9 cellular contexts compared by ENCODE assay signal in the genomic region with DNA sequence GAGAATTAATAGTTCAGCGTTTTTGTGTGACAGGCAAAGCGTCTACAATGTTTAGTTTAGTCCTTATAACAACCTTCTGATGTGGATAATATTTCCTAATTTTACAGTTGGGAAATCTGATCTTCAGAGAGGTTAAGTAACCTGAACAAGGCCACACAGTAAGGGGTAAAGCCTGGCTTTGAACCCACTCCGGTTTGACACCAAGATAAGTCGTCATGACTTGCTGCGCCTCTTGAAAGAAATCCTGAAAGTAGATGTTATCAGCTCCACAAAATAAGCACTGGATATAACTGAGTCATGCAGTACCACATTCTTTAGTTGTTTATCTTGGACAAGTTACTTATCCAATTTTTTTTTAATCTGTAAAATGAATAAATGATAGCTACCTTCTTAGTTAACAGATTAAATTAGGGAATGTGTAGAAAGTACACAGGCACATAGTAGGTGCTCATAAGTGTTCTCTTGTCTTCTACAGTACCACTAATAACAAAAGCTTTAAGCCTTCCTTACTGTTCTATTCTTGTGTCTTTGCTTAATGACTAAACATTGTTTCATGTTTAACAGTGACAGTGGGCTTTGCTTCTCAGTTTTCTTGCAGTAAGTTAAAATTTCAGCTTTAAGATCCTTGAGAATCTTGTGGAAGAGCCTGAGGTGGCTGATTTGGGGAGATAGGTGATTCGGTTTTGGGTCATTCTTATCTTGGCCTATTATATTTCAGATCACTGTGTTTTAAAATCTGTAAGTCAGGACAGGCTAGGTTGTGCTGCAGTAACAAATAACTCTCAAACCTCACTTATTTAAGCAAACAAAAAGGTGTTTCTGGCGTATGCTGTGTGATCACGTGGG. TPM values are rescaled to one million over a fixed set of nuclear protein-coding genes. Genes with fewer than 3 reads are reported as not detected.
DNase-seq lines count a peak whose midpoint lies in the region; ATAC-seq, FAIRE-seq and TF ChIP-seq lines count a peak whose summit lies in the region.
"Had no signal": no experiment of that assay in that cellular context is flagged by ENCODE, and none has a peak within 500 bp of the region (broad histone marks: within the 10 kb centered on the region; RNA-seq: fewer than 3 reads in every experiment).

No MANE protein-coding gene starts in this region.

- H3K36me3 Mint-ChIP-seq in stimulated activated naive CD8-positive, alpha-beta T cell treated with anti-CD3 and anti-CD28 coated beads, Interleukin-15, Interleukin-2, amounts not matched to agents 100 ng/mL and 50 ng/mL, for 24 hours (ENCODE audit: low read depth): peaks cover 54% of the 10 kb centered on the region
- peaks cover 52% of the 10 kb centered on the region for H3K36me3 Mint-ChIP-seq in activated naive CD8-positive, alpha-beta T cell treated with anti-CD3 and anti-CD28 coated beads, Interleukin-2, amount 50 U/mL, for 24 hours (ENCODE audit: low read depth)

- H3K79me2 ChIP-seq in keratinocyte (ENCODE audit: control insufficient read depth, insufficient read depth, low read length): peaks cover 41% of the 10 kb centered on the region

- H3K27ac Mint-ChIP-seq in stimulated activated naive CD8-positive, alpha-beta T cell treated with anti-CD3 and anti-CD28 coated beads, Interleukin-15, Interleukin-2, amounts not matched to agents 100 ng/mL and 50 ng/mL, for 24 hours: peak overlapping the region; percentile 40
- peak overlapping the region; percentile 34 for H3K27ac Mint-ChIP-seq in activated naive CD8-positive, alpha-beta T cell treated with anti-CD3 and anti-CD28 coated beads, Interleukin-2, amount 50 U/mL, for 24 hours

- H3K9me3 Mint-ChIP-seq in stimulated activated naive CD8-positive, alpha-beta T cell treated with anti-CD3 and anti-CD28 coated beads, Interleukin-15, Interleukin-2, amounts not matched to agents 100 ng/mL and 50 ng/mL, for 24 hours: peaks cover 6% of the 10 kb centered on the region
- H3K9me3 Mint-ChIP-seq in activated naive CD8-positive, alpha-beta T cell treated with anti-CD3 and anti-CD28 coated beads, Interleukin-2, amount 50 U/mL, for 24 hours: peaks cover 9% of the 10 kb centered on the region

- TF ChIP-seq CTCF in keratinocyte (optimal IDR thresholded peaks at IDR 0.05 in 1 of 3, IDR thresholded peaks at IDR 0.05 in 1 of 3, conservative IDR thresholded peaks at IDR 0.05 in 1 of 3; ENCODE audit: extremely low read depth in 1 of 3, insufficient read depth in 2 of 3, low read length in 3 of 3): no peak

- peaks cover 67% of the 10 kb centered on the region for H3K4me1 Mint-ChIP-seq in stimulated activated naive CD8-positive, alpha-beta T cell treated with anti-CD3 and anti-CD28 coated beads, Interleukin-15, Interleukin-2, amounts not matched to agents 100 ng/mL and 50 ng/mL, for 24 hours (ENCODE audit: low read depth)
- H3K4me1 Mint-ChIP-seq in activated naive CD8-positive, alpha-beta T cell treated with anti-CD3 and anti-CD28 coated beads, Interleukin-2, amount 50 U/mL, for 24 hours: peaks cover 61% of the 10 kb centered on the region

- H3K9ac ChIP-seq in keratinocyte (ENCODE audit: control insufficient read depth, extremely low read depth, insufficient read depth, low read length): peak overlapping the region; percentile 93

- peaks cover 6 to 22% of the 10 kb centered on the region in 2 experiments for H3K36me3 ChIP-seq in keratinocyte (ENCODE audit: control insufficient read depth in 2 of 2, extremely low read depth in 1 of 2, insufficient read depth in 2 of 2, low read length in 2 of 2)

- intact Hi-C loops in Right ventricle myocardium inferior (cut with DNase I): loop anchor here (5.0 to 10.0 kb wide), 2 partner anchors 147 to 309 kb away; no protein-coding TSS in a partner anchor

- H3K4me3 Mint-ChIP-seq in stimulated activated naive CD8-positive, alpha-beta T cell treated with anti-CD3 and anti-CD28 coated beads, Interleukin-15, Interleukin-2, amounts not matched to agents 100 ng/mL and 50 ng/mL, for 24 hours: peak overlapping the region; percentile 94
- H3K4me3 Mint-ChIP-seq in activated naive CD8-positive, alpha-beta T cell treated with anti-CD3 and anti-CD28 coated beads, Interleukin-2, amount 50 U/mL, for 24 hours: peak overlapping the region; percentile 51

- DNase-seq in stimulated activated naive CD8-positive, alpha-beta T cell treated with anti-CD3 and anti-CD28 coated beads, Interleukin-15, Interleukin-2, amounts not matched to agents 100 U/mL and 50 U/mL, for 24 hours: no peak
- DNase-seq in activated naive CD8-positive, alpha-beta T cell treated with anti-CD3 and anti-CD28 coated beads, Interleukin-2, amount 50 U/mL, for 24 hours: no peak
- DNase-seq in keratinocyte (ENCODE audit: low read depth, low spot score) (peak; percentile 61), cortex of kidney (lab: John Stamatoyannopoulos, UW) (no peak), Kasumi-1 (lab: John Stamatoyannopoulos, UW) (no peak), Right ventricle myocardium inferior (ENCODE audit: missing footprints) (no peak), superior temporal gyrus (ENCODE audit: extremely low spot score) (no peak)
- DNase-seq: occipital lobe had no signal

- peaks cover 2% of the 10 kb centered on the region for H3K9me3 ChIP-seq in keratinocyte (ENCODE audit: control insufficient read depth, low read depth, low read length)

- H3K27me3 Mint-ChIP-seq in stimulated activated naive CD8-positive, alpha-beta T cell treated with anti-CD3 and anti-CD28 coated beads, Interleukin-15, Interleukin-2, amounts not matched to agents 100 ng/mL and 50 ng/mL, for 24 hours: no peaks in the 10 kb centered on the region
- no peaks in the 10 kb centered on the region for H3K27me3 Mint-ChIP-seq in activated naive CD8-positive, alpha-beta T cell treated with anti-CD3 and anti-CD28 coated beads, Interleukin-2, amount 50 U/mL, for 24 hours

- H4K20me1 ChIP-seq in keratinocyte (ENCODE audit: control insufficient read depth, extremely low read depth, insufficient read depth, low read length): peaks cover 5% of the 10 kb centered on the region

- H2AFZ ChIP-seq in keratinocyte (ENCODE audit: control insufficient read depth, low read length): no peak overlapping the region

- peak; percentile 44 for FAIRE-seq in keratinocyte (lab: Jason Lieb, UNC)

- no peaks in the 10 kb centered on the region for H3K27me3 ChIP-seq in keratinocyte (ENCODE audit: control insufficient read depth, extremely low read depth, insufficient read depth, low read length)

- no peak for ATAC-seq in stimulated activated naive CD8-positive, alpha-beta T cell treated with anti-CD3 and anti-CD28 coated beads, Interleukin-15, Interleukin-2, amounts not matched to agents 100 U/mL and 50 U/mL, for 24 hours
- ATAC-seq in activated naive CD8-positive, alpha-beta T cell treated with anti-CD3 and anti-CD28 coated beads, Interleukin-2, amount 50 U/mL, for 24 hours: no peak
- ATAC-seq in Right ventricle myocardium inferior: no peak

- H3K27ac ChIP-seq in keratinocyte (ENCODE audit: control insufficient read depth, insufficient read depth, low read length): peak overlapping the region; percentile 89

- H3K4me2 ChIP-seq in keratinocyte (ENCODE audit: control insufficient read depth, extremely low read depth, insufficient read depth, low read depth, low read length): peak overlapping the region; percentile 93

- dilution Hi-C loops in keratinocyte (cut with MboI; ENCODE audit: extremely low pct_ligation_motif_present, low sequenced_read_pairs): no loop called here

- H3K9me1 ChIP-seq in keratinocyte (ENCODE audit: control insufficient read depth, extremely low read depth, insufficient read depth, low read length): no peaks in the 10 kb centered on the region

- peak overlapping the region in 2 of 3 experiments; percentile 68 to 80 for H3K4me3 ChIP-seq in keratinocyte (ENCODE audit: control insufficient read depth in 2 of 3, extremely low read depth in 1 of 3, insufficient read depth in 2 of 3, low read depth in 1 of 3, low read length in 3 of 3)

- peaks cover 12% of the 10 kb centered on the region for H3K4me1 ChIP-seq in keratinocyte (ENCODE audit: control insufficient read depth, extremely low read depth, insufficient read depth, low read length)

RNA-seq across cellular contexts. Expression of gene HIVEP1, which starts 2.1 kb away (rescaled TPM):
- polyA plus RNA-seq in keratinocyte: 13.7 to 18.9 TPM (median 18.8 TPM) in 3 replicates
- 27.1 TPM for polyA plus RNA-seq in keratinocyte (2011; ENCODE audit: low read depth)
- 10.4 and 13.9 TPM in 2 replicates for polyA plus RNA-seq in keratinocyte (2011; cell fraction: cytosol; rRNA removed)
- polyA plus RNA-seq in keratinocyte (2011; cell fraction: nucleus; rRNA removed): 38.9 and 42.7 TPM in 2 replicates
- 11.4 and 16.2 TPM in 2 replicates for polyA plus RNA-seq in keratinocyte (2012; ENCODE audit: low replicate concordance)
- polyA minus RNA-seq in keratinocyte: 30.9 to 53.7 TPM (median 48.9 TPM) in 3 replicates
- 17.1 TPM for polyA minus RNA-seq in keratinocyte (2011; cell fraction: cytosol; rRNA and poly(A)+ RNA removed)
- polyA minus RNA-seq in keratinocyte (2011; cell fraction: nucleus; rRNA and poly(A)+ RNA removed): 47.5 and 78.3 TPM in 2 replicates
- 8.3 TPM for total RNA-seq in Right ventricle myocardium inferior
